Comparison of ENCODE assay signal across 15 cellular contexts in the genomic region with DNA sequence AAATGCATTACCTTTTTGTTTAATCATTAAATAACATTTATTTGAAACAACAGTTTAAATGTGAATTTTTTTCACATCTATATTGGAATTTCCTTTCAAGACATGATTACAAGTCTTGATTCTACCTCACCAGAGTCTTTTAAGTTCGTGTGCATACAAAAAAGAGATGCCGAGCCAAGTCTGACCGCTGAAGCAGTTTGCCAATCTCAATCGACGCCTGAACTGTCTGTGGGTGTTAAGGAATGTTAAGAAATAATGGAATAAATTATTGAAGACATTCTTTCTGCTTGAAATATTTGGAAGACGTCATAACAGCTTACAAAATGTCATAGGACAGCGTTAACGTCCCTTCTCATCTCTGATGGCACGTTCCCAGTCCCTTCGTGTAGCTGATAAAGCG. TPM values are rescaled to one million over a fixed set of nuclear protein-coding genes. Genes with fewer than 3 reads are reported as not detected.
A peak's percentile ranks its signal among the peaks of the same experiment; 100 is the strongest.
DNase-seq lines count a peak whose midpoint lies in the region; ATAC-seq and TF ChIP-seq lines count a peak whose summit lies in the region.
"Had no signal": no experiment of that assay in that cellular context is flagged by ENCODE, and none has a peak within 500 bp of the region (broad histone marks: within the 10 kb centered on the region; RNA-seq: fewer than 3 reads in every experiment).

No MANE protein-coding gene starts in this region.

- H3K79me2 ChIP-seq in trophoblast cell (ENCODE audit: control insufficient read depth, insufficient read depth, low read length, poor library complexity), result no peaks in the 10 kb centered on the region

- no peak for DNase-seq in activated CD4-positive, alpha-beta T cell treated with anti-CD3 and anti-CD28 coated beads, Interleukin-2, amount 10 ng/mL, durations not matched to agents 24 days and 14 days
- no peak for DNase-seq in activated CD4-positive, alpha-beta T cell treated with anti-CD3 and anti-CD28 coated beads, Interleukin-2, amount 50 U/mL, for 1 hour
- no peak for DNase-seq in SK-N-MC (ENCODE audit: low read depth, low spot score)
- DNase-seq in coronary artery (ENCODE audit: low spot score), result no peak
- DNase-seq in trophoblast cell, result no peak
- DNase-seq in occipital lobe (lab: John Stamatoyannopoulos, UW), result no peak
- no peak for DNase-seq in NCI-H510A treated with DMSO at 0.1 percent for 48 hours (lab: John Stamatoyannopoulos, UW)
- DNase-seq: activated naive CD4-positive, alpha-beta T cell treated with anti-CD3 and anti-CD28 coated beads, Interleukin-2, amount 50 U/mL, for 16 hours; Calu3; GOT3; left colon; NCI-H524 treated with DMSO at 0.1 percent for 48 hours had no signal

- no peak for TF ChIP-seq CTCF in coronary artery (IDR thresholded peaks at IDR 0.05)

- peaks cover 49% of the 10 kb centered on the region for H3K4me1 Mint-ChIP-seq in activated CD4-positive, alpha-beta T cell treated with anti-CD3 and anti-CD28 coated beads, Interleukin-2, amount 10 ng/mL, durations not matched to agents 24 days and 14 days

- H2BK5ac ChIP-seq in trophoblast cell (ENCODE audit: low read depth, low read length, poor library complexity), result no peak overlapping the region

- H3K14ac ChIP-seq in trophoblast cell (ENCODE audit: low read length), result no peak overlapping the region

- no peaks in the 10 kb centered on the region for H3K27me3 ChIP-seq in trophoblast cell (ENCODE audit: insufficient read depth, low read length)

- H3K4me3 ChIP-seq in SK-N-MC (peak overlapping the region; percentile 39; the same call in 1 of the 2 replicates), coronary artery (peak overlapping the region; percentile 40), trophoblast cell (ENCODE audit: low read depth, low read length) (no peak overlapping the region)

- H3K79me1 ChIP-seq in trophoblast cell (ENCODE audit: low read length), result no peaks in the 10 kb centered on the region

- no peak overlapping the region for H3K4me2 ChIP-seq in trophoblast cell (ENCODE audit: low read length)

- H3K27me3 Mint-ChIP-seq in activated CD4-positive, alpha-beta T cell treated with anti-CD3 and anti-CD28 coated beads, Interleukin-2, amount 10 ng/mL, durations not matched to agents 24 days and 14 days, result no peaks in the 10 kb centered on the region

- H3K9me3 ChIP-seq in SK-N-MC (ENCODE audit: low read depth, low read length) (no peaks in the 10 kb centered on the region), trophoblast cell (ENCODE audit: insufficient read depth, low read depth, low read length) (no peaks in the 10 kb centered on the region)

- H4K8ac ChIP-seq in trophoblast cell (ENCODE audit: low read depth, low read length), result peak overlapping the region; percentile 19

- no peak overlapping the region for H3K9ac ChIP-seq in SK-N-MC (ENCODE audit: insufficient read length)
- H3K9ac ChIP-seq in trophoblast cell (ENCODE audit: low read length), result no peak overlapping the region

- peaks cover 6% of the 10 kb centered on the region for H3K36me3 Mint-ChIP-seq in activated CD4-positive, alpha-beta T cell treated with anti-CD3 and anti-CD28 coated beads, Interleukin-2, amount 10 ng/mL, durations not matched to agents 24 days and 14 days (ENCODE audit: low read depth)

- no peak overlapping the region for H4K12ac ChIP-seq in trophoblast cell (ENCODE audit: low read depth, low read length)

- H3K36me3 ChIP-seq in SK-N-MC (ENCODE audit: insufficient read depth, low read length) (no peaks in the 10 kb centered on the region), trophoblast cell (ENCODE audit: control insufficient read depth in 1 of 2, insufficient read depth in 2 of 2, low read length in 2 of 2) (no peaks in the 10 kb centered on the region)

- intact Hi-C loops in activated CD4-positive, alpha-beta T cell treated with anti-CD3 and anti-CD28 coated beads, Interleukin-2, amount 10 ng/mL, durations not matched to agents 24 days and 14 days (cut with micrococcal nuclease), result loop anchor here (1.0 to 10.0 kb wide), 6 partner anchors 35 to 1037 kb away; no protein-coding TSS in a partner anchor

- no peak overlapping the region for H3K23ac ChIP-seq in trophoblast cell (ENCODE audit: low read length)

- H2BK120ac ChIP-seq in trophoblast cell (ENCODE audit: insufficient read depth, low read length, poor library complexity), result no peak overlapping the region

- H3K4ac ChIP-seq in trophoblast cell (ENCODE audit: low read depth, low read length), result no peak overlapping the region

- H3K4me1 ChIP-seq in trophoblast cell (ENCODE audit: control insufficient read depth in 1 of 2, insufficient read depth in 2 of 2, low read length in 2 of 2), result no peaks in the 10 kb centered on the region

- no CpG with 5 or more reads among the region's 11 CpGs for WGBS in trophoblast cell (ENCODE audit: extremely low coverage, insufficient coverage, insufficient read length)

- no peak overlapping the region for H4K91ac ChIP-seq in trophoblast cell (ENCODE audit: low read depth, low read length)

- H2AK5ac ChIP-seq in trophoblast cell (ENCODE audit: low read length), result no peak overlapping the region

- no peak overlapping the region for H3K18ac ChIP-seq in trophoblast cell (ENCODE audit: low read length)

- H2BK12ac ChIP-seq in trophoblast cell (ENCODE audit: low read length), result no peak overlapping the region

- ATAC-seq in HG03139 (IDR thresholded peaks at IDR 0.05; ENCODE audit: unreplicated experiment), result no peak
- ATAC-seq: left colon, sciatic nerve had no signal

- H3K4me3 Mint-ChIP-seq in activated CD4-positive, alpha-beta T cell treated with anti-CD3 and anti-CD28 coated beads, Interleukin-2, amount 10 ng/mL, durations not matched to agents 24 days and 14 days, result peak overlapping the region; percentile 53
- H3K4me3 Mint-ChIP-seq: nephron had no signal

- H3K27ac Mint-ChIP-seq in activated CD4-positive, alpha-beta T cell treated with anti-CD3 and anti-CD28 coated beads, Interleukin-2, amount 10 ng/mL, durations not matched to agents 24 days and 14 days, result peak overlapping the region; percentile 6
- H3K27ac Mint-ChIP-seq: nephron had no signal

- H2AFZ ChIP-seq in trophoblast cell (ENCODE audit: insufficient read depth, low read length, poor library complexity), result no peak overlapping the region

- H3K27ac ChIP-seq in SK-N-MC (no peak overlapping the region), coronary artery (no peak overlapping the region), trophoblast cell (ENCODE audit: low read depth, low read length) (no peak overlapping the region)

- H3K9me3 Mint-ChIP-seq in activated CD4-positive, alpha-beta T cell treated with anti-CD3 and anti-CD28 coated beads, Interleukin-2, amount 10 ng/mL, durations not matched to agents 24 days and 14 days, result no peaks in the 10 kb centered on the region
- H3K9me3 Mint-ChIP-seq: nephron had no signal

RNA-seq across cellular contexts. Expression of a gene that starts 27.9 kb away (rescaled TPM):
- total RNA-seq in activated CD4-positive, alpha-beta T cell treated with anti-CD3 and anti-CD28 coated beads, Interleukin-2, amount 10 ng/mL, durations not matched to agents 24 days and 14 days, result 18.9 and 20.9 TPM in 2 replicates
- polyA plus RNA-seq in trophoblast cell (2013), result 0.18 and 0.22 TPM in 2 replicates
- 0.47 TPM for total RNA-seq in occipital lobe
- total RNA-seq: Calu3 had no signal

Comparison
In these comparisons a context has a peak if more than half of its experiments do, and no peak if none do; other contexts are left out.
1. RNA of a gene that starts 27.9 kb away (total RNA-seq): 18.9 to 20.9 TPM in activated CD4-positive, alpha-beta T cell treated with anti-CD3 and anti-CD28 coated beads, Interleukin-2, amount 10 ng/mL, durations not matched to agents 24 days and 14 days; 0.47 TPM in occipital lobe (single experiment); every median in the first group is over 10 times any median in the second.